ENCODE assay signal across 9 cellular contexts in genomic region chr12:79547044-79547734, GRCh38.
DNase-seq lines count a peak whose midpoint lies in the region; ATAC-seq, FAIRE-seq and TF ChIP-seq lines count a peak whose summit lies in the region.
"Had no signal": no experiment of that assay in that cellular context is flagged by ENCODE, and none has a peak within 500 bp of the region (broad histone marks: within the 10 kb centered on the region; RNA-seq: fewer than 3 reads in every experiment).

No MANE protein-coding gene starts in this region.

- no peaks in the 10 kb centered on the region for H3K9me1 ChIP-seq in endothelial cell of umbilical vein (replicated peaks; ENCODE audit: control insufficient read depth, extremely low read depth, insufficient read depth, low read length)

- H3K9ac ChIP-seq in endothelial cell of umbilical vein (replicated peaks; ENCODE audit: extremely low read depth, insufficient read depth, low read length) (peak overlapping the region; percentile 93), neural progenitor cell (no peak overlapping the region)

- H3K36me3 Mint-ChIP-seq in neural progenitor cell, result peaks cover 5% of the 10 kb centered on the region
- H3K36me3 Mint-ChIP-seq in natural killer cell treated with Interleukin-12 subunit alpha and Interleukin-12 subunit beta and Interleukin-15 and Interleukin-18, amount 100 ng/mL, for 72 hours, result no peaks in the 10 kb centered on the region

- peaks cover 11% of the 10 kb centered on the region for H3K4me1 Mint-ChIP-seq in neural progenitor cell
- H3K4me1 Mint-ChIP-seq in natural killer cell treated with Interleukin-12 subunit alpha and Interleukin-12 subunit beta and Interleukin-15 and Interleukin-18, amount 100 ng/mL, for 72 hours (ENCODE audit: low read depth in 2 of 2), result no peaks in the 10 kb centered on the region

- dilution Hi-C loops in endothelial cell of umbilical vein (cut with MboI; ENCODE audit: extremely low pct_ligation_motif_present, low sequenced_read_pairs), result no loop called here

- intact Hi-C loops in endothelial cell of umbilical vein (cut with micrococcal nuclease) (loop anchor here (1.0 to 5.0 kb wide), 12 partner anchors 19 to 806 kb away; partner anchors contain the start of gene PPP1R12A), dorsolateral prefrontal cortex (cut with DNase I) (loop anchor here in 1 of 2 donors (5.0 kb wide), 1 partner anchor 725 kb away; no protein-coding TSS in a partner anchor)

- peak; percentile 76 for FAIRE-seq in endothelial cell of umbilical vein (lab: Jason Lieb, UNC)

- no peaks in the 10 kb centered on the region for H4K20me1 ChIP-seq in endothelial cell of umbilical vein (replicated peaks; ENCODE audit: control insufficient read depth, extremely low read depth, insufficient read depth, low read length)
- no peaks in the 10 kb centered on the region for H4K20me1 ChIP-seq in neural progenitor cell (ENCODE audit: low read depth)

- H3K36me3 ChIP-seq in endothelial cell of umbilical vein (ENCODE audit: control insufficient read depth in 2 of 2, extremely low read depth in 1 of 2, insufficient read depth in 2 of 2, low read length in 2 of 2) (no peaks in the 10 kb centered on the region), neural progenitor cell (no peaks in the 10 kb centered on the region)

- H3K9me3 Mint-ChIP-seq in neural progenitor cell, result no peaks in the 10 kb centered on the region
- H3K9me3 Mint-ChIP-seq in natural killer cell treated with Interleukin-12 subunit alpha and Interleukin-12 subunit beta and Interleukin-15 and Interleukin-18, amount 100 ng/mL, for 72 hours, result no peaks in the 10 kb centered on the region
- H3K9me3 Mint-ChIP-seq: activated CD8-positive, alpha-beta T cell treated with anti-CD3 and anti-CD28 coated beads for 36 hours had no signal

- TF ChIP-seq POLR2A in endothelial cell of umbilical vein (IDR thresholded peaks at IDR 0.05; ENCODE audit: low read depth, low read length), result no peak

- peaks cover 3% of the 10 kb centered on the region for H3K27me3 Mint-ChIP-seq in neural progenitor cell (ENCODE audit: insufficient read depth, low read depth)
- peaks cover 0 to 7% of the 10 kb centered on the region in 2 donors for H3K27me3 Mint-ChIP-seq in natural killer cell treated with Interleukin-12 subunit alpha and Interleukin-12 subunit beta and Interleukin-15 and Interleukin-18, amount 100 ng/mL, for 72 hours

- peak; percentile 64 for DNase-seq in DMS53 (lab: John Stamatoyannopoulos, UW)
- peak; percentile 91 for DNase-seq in LoVo (ENCODE audit: low spot score)
- peak; percentile 84 for DNase-seq in endothelial cell of umbilical vein (ENCODE audit: low read depth, low spot score)
- peak; percentile 84 for DNase-seq in neural progenitor cell (ENCODE audit: low spot score)
- DNase-seq in natural killer cell treated with Interleukin-12 subunit alpha and Interleukin-12 subunit beta and Interleukin-15 and Interleukin-18, amount 100 ng/mL, for 72 hours (ENCODE audit: low spot score), result no peak
- DNase-seq in activated CD8-positive, alpha-beta memory T cell treated with anti-CD3 and anti-CD28 coated beads, Interleukin-2, amount 50 U/mL, for 48 hours, result no peak
- DNase-seq in putamen (ENCODE audit: low spot score), result no peak
- no peak for DNase-seq in dorsolateral prefrontal cortex

- H3K79me2 ChIP-seq in endothelial cell of umbilical vein (ENCODE audit: control insufficient read depth, insufficient read depth, low read length), result no peaks in the 10 kb centered on the region
- no peaks in the 10 kb centered on the region for H3K79me2 ChIP-seq in neural progenitor cell (ENCODE audit: low read depth)

- CTCF ChIA-PET in endothelial cell of umbilical vein (lab: Charles Lee), result interaction anchor here (0.7 to 3.4 kb wide), 26 partner anchors 11 to 1366 kb away, joined by 3 to 84 read pairs (median 4); partner anchors contain the start of gene PAWR

- H3K27me3 ChIP-seq in endothelial cell of umbilical vein (ENCODE audit: control insufficient read depth in 2 of 2, insufficient read depth in 2 of 2, low read length in 2 of 2) (no peaks in the 10 kb centered on the region), neural progenitor cell (no peaks in the 10 kb centered on the region), dorsolateral prefrontal cortex (no peaks in the 10 kb centered on the region)

- H3K27ac ChIP-seq in endothelial cell of umbilical vein (ENCODE audit: insufficient read depth, low read depth, low read length) (peak overlapping the region; percentile 99), neural progenitor cell (peak overlapping the region; percentile 98), dorsolateral prefrontal cortex (peak overlapping the region in 12 of 59 donors; percentile 11 to 71 (median 46))

- TF ChIP-seq CTCF in endothelial cell of umbilical vein (IDR thresholded peaks at IDR 0.05; ENCODE audit: extremely low read depth in 1 of 2, insufficient read depth in 1 of 2, low read depth in 1 of 2, low read length in 2 of 2) (no peak), neural progenitor cell (IDR thresholded peaks at IDR 0.05) (no peak), dorsolateral prefrontal cortex (IDR thresholded peaks at IDR 0.05 in 54 of 56, conservative IDR thresholded peaks at IDR 0.05 in 2 of 56; ENCODE audit: low read depth in 1 of 56, partially characterized antibody in 56 of 56) (no peak)

- H3K4me3 ChIP-seq in endothelial cell of umbilical vein (replicated peaks in 1 of 3; ENCODE audit: insufficient read depth in 1 of 3, low read depth in 1 of 3, low read length in 3 of 3), result no peak overlapping the region
- H3K4me3 ChIP-seq in neural progenitor cell, result peak overlapping the region; percentile 5
- H3K4me3 ChIP-seq in dorsolateral prefrontal cortex, result no peak overlapping the region

- peaks cover 37% of the 10 kb centered on the region for H3F3A ChIP-seq in neural progenitor cell (ENCODE audit: low read depth)

- POLR2A ChIA-PET in endothelial cell of umbilical vein (lab: Charles Lee), result interaction anchor here (0.6 to 1.2 kb wide), 8 partner anchors 19 to 1651 kb away, joined by 3 to 11 read pairs (median 6); no protein-coding TSS in a partner anchor

- no peak overlapping the region for H2AFZ ChIP-seq in endothelial cell of umbilical vein (ENCODE audit: low read depth, low read length)
- no peak overlapping the region for H2AFZ ChIP-seq in neural progenitor cell (replicated peaks)

- H3K4me1 ChIP-seq in endothelial cell of umbilical vein (ENCODE audit: control insufficient read depth, extremely low read depth, insufficient read depth, low read length), result peaks cover 51% of the 10 kb centered on the region
- H3K4me1 ChIP-seq in neural progenitor cell, result peaks cover 34% of the 10 kb centered on the region

- H3K27ac Mint-ChIP-seq in neural progenitor cell, result no peak overlapping the region
- H3K27ac Mint-ChIP-seq in natural killer cell treated with Interleukin-12 subunit alpha and Interleukin-12 subunit beta and Interleukin-15 and Interleukin-18, amount 100 ng/mL, for 72 hours, result no peak overlapping the region
- H3K27ac Mint-ChIP-seq: activated CD8-positive, alpha-beta T cell treated with anti-CD3 and anti-CD28 coated beads for 36 hours had no signal

- no TSS peak for BruUV-seq in endothelial cell of umbilical vein (replicated peaks; lab: Mats Ljungman, UMichigan)

- H3K9me3 ChIP-seq in endothelial cell of umbilical vein (replicated peaks; ENCODE audit: control insufficient read depth, insufficient read depth, low read length) (no peaks in the 10 kb centered on the region), neural progenitor cell (ENCODE audit: low read depth) (no peaks in the 10 kb centered on the region)

- H3K4me2 ChIP-seq in endothelial cell of umbilical vein (ENCODE audit: insufficient read depth, low read length) (peak overlapping the region; percentile 54), neural progenitor cell (peak overlapping the region; percentile 57)

- no peak for ATAC-seq in natural killer cell treated with Interleukin-12 subunit alpha and Interleukin-12 subunit beta and Interleukin-15 and Interleukin-18, amount 100 ng/mL, for 72 hours
- ATAC-seq: activated CD8-positive, alpha-beta T cell treated with anti-CD3 and anti-CD28 coated beads for 36 hours had no signal

- no peak overlapping the region for H3K4me3 Mint-ChIP-seq in neural progenitor cell
- H3K4me3 Mint-ChIP-seq in natural killer cell treated with Interleukin-12 subunit alpha and Interleukin-12 subunit beta and Interleukin-15 and Interleukin-18, amount 100 ng/mL, for 72 hours, result no peak overlapping the region
- H3K4me3 Mint-ChIP-seq: activated CD8-positive, alpha-beta T cell treated with anti-CD3 and anti-CD28 coated beads for 36 hours had no signal

TF ChIP-seq in endothelial cell of umbilical vein, 7 proteins besides CTCF, POLR2A, EP300 and RAD21:
- TF ChIP-seq FOS (IDR thresholded peaks at IDR 0.05; ENCODE audit: borderline replicate concordance, insufficient read depth, low read length) (peak; percentile 51), GATA2 (IDR thresholded peaks at IDR 0.05; ENCODE audit: insufficient read depth, insufficient read length, low read depth, low read length) (no peak), POLR2AphosphoS5 (IDR thresholded peaks at IDR 0.05; ENCODE audit: insufficient read depth, low read depth, low read length) (peak; percentile 83), EZH2 (IDR thresholded peaks at IDR 0.05; ENCODE audit: borderline replicate concordance, low read depth, low read length, severe bottlenecking) (no peak), JUN (IDR thresholded peaks at IDR 0.05; ENCODE audit: borderline replicate concordance, insufficient read depth, insufficient read length, low read depth) (peak; percentile 66), MAX (IDR thresholded peaks at IDR 0.05; ENCODE audit: insufficient read depth, insufficient read length) (no peak), MYC (IDR thresholded peaks at IDR 0.05; ENCODE audit: low read depth, low read length) (peak; percentile 70)

Comparison
In these comparisons a context has a peak if more than half of its experiments do, and no peak if none do; other contexts are left out.
1. DNase-seq: peak in DMS53 (single experiment), LoVo (single experiment), endothelial cell of umbilical vein (single experiment) and neural progenitor cell (single experiment); none in natural killer cell treated with Interleukin-12 subunit alpha and Interleukin-12 subunit beta and Interleukin-15 and Interleukin-18, amount 100 ng/mL, for 72 hours (single experiment), activated CD8-positive, alpha-beta memory T cell treated with anti-CD3 and anti-CD28 coated beads, Interleukin-2, amount 50 U/mL, for 48 hours (single experiment), putamen (single experiment) and dorsolateral prefrontal cortex (0 of 10).